8 cellular contexts compared by ENCODE assay signal in the genomic region with DNA sequence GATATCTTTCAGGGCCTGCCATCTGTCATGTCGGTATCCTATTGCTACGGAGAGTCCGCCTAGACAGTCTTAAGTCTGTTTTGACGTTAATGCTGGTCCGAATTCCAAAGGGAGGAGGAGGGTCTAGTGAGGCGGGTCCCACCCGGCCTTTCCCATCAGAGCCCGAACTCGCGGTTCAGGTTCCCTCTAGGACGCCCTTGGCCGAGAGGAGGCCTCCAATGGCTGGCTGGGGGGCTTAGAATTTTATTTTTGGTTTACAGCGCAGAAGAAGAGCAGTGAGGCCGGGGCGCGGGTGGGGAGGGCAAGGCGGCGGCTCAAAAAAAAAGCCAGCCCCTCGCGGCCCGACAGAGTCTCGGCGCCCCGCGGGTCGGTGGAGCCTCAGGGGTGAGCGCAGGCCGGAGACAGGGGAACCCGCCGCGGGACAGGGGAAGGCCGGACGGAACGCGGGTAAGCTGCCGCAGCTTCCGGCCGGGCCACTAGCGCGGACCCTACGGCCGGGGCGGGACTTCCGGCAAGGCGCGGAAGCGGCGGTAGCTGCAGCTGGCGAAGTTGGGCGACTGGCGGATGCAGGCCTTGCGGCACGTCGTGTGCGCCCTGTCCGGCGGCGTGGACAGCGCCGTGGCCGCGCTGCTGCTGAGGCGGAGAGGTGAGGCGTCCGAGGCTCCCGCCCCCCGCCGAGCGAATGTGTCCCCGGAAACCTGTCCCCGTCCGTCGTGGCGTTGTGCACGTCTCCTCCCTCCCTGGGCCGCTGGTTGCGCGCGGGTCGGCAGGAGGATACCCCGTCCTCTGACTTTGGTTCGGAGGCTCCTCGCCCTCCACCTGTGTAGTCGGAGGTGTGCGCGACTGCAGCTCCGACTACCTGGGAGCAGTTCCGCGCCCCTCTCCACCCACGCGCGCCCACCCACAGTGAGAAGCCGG. TPM values are rescaled to one million over a fixed set of nuclear protein-coding genes. Genes with fewer than 3 reads are reported as not detected.
DNase-seq lines count a peak whose midpoint lies in the region; ATAC-seq and TF ChIP-seq lines count a peak whose summit lies in the region.

A gene with protein sequence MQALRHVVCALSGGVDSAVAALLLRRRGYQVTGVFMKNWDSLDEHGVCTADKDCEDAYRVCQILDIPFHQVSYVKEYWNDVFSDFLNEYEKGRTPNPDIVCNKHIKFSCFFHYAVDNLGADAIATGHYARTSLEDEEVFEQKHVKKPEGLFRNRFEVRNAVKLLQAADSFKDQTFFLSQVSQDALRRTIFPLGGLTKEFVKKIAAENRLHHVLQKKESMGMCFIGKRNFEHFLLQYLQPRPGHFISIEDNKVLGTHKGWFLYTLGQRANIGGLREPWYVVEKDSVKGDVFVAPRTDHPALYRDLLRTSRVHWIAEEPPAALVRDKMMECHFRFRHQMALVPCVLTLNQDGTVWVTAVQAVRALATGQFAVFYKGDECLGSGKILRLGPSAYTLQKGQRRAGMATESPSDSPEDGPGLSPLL (plus strand): TSS at position 514 of the 918 bp plus-strand sequence. CDS start 51 bp downstream, at position 565.

- H3K4me1 ChIP-seq in Caco-2 (peaks cover 23% of the 10 kb centered on the region), HUES6 (ENCODE audit: control insufficient read depth, insufficient read depth, low read length) (peaks cover 14% of the 10 kb centered on the region; the same call in 1 of the 2 replicates)

- intact Hi-C loops in Caco-2 (cut with micrococcal nuclease; ENCODE audit: unreplicated experiment): no loop called here
- intact Hi-C loops in activated T-helper 2 cell treated with anti-CD3 and anti-CD28 coated beads, Interferon-gamma antibody, Interleukin-2, Interleukin-4, amounts not matched to agents 10 μg/mL and 5 μg/mL and 100 μg/mL, durations not matched to agents 14 hours and 24 hours and 36 hours (cut with micrococcal nuclease): no loop called here

- peak within 1 kb of the TSS; percentile 78 for H3K4me3 Mint-ChIP-seq in Caco-2 (ENCODE audit: unreplicated experiment)
- peak within 1 kb of the TSS; percentile 94 for H3K4me3 Mint-ChIP-seq in activated T-helper 2 cell treated with anti-CD3 and anti-CD28 coated beads, Interferon-gamma antibody, Interleukin-2, Interleukin-4, amounts not matched to agents 10 μg/mL and 5 μg/mL and 100 μg/mL, durations not matched to agents 14 hours and 24 hours and 36 hours (ENCODE audit: low read depth)
- peak within 1 kb of the TSS; percentile 86 for H3K4me3 Mint-ChIP-seq in natural killer cell treated with Interleukin-12 subunit alpha and Interleukin-12 subunit beta and Interleukin-15 and Interleukin-18, amount 100 ng/mL, for 72 hours

- peaks cover 32% of the 10 kb centered on the region for H3K4me1 Mint-ChIP-seq in Caco-2 (ENCODE audit: low read depth, unreplicated experiment)
- H3K4me1 Mint-ChIP-seq in activated T-helper 2 cell treated with anti-CD3 and anti-CD28 coated beads, Interferon-gamma antibody, Interleukin-2, Interleukin-4, amounts not matched to agents 10 μg/mL and 5 μg/mL and 100 μg/mL, durations not matched to agents 14 hours and 24 hours and 36 hours (ENCODE audit: low read depth): peaks cover 26% of the 10 kb centered on the region
- H3K4me1 Mint-ChIP-seq in natural killer cell treated with Interleukin-12 subunit alpha and Interleukin-12 subunit beta and Interleukin-15 and Interleukin-18, amount 100 ng/mL, for 72 hours (ENCODE audit: low read depth in 2 of 2): peaks cover 30 to 35% of the 10 kb centered on the region in 2 donors

- DNase-seq in Caco-2: peak; percentile 80 to 89
- DNase-seq in RPMI7951 (ENCODE audit: low read depth): peak; percentile 82
- DNase-seq in activated T-helper 2 cell treated with anti-CD3 and anti-CD28 coated beads, Interferon-gamma antibody, Interleukin-2, Interleukin-4, amounts not matched to agents 10 μg/mL and 5 μg/mL and 100 μg/mL, durations not matched to agents 14 hours and 24 hours and 36 hours (ENCODE audit: low spot score): peak; percentile 72
- DNase-seq in fibroblast of pulmonary artery (ENCODE audit: low read depth): peak; percentile 89
- DNase-seq in natural killer cell treated with Interleukin-12 subunit alpha and Interleukin-12 subunit beta and Interleukin-15 and Interleukin-18, amount 100 ng/mL, for 72 hours (ENCODE audit: low spot score): peak; percentile 92
- peak; percentile 70 for DNase-seq in stimulated activated naive CD4-positive, alpha-beta T cell treated with Interleukin-2 at 50 U/mL for 16 hours (lab: John Stamatoyannopoulos, UW)

- CTCF ChIA-PET in Caco-2 (lab: Charles Lee): interaction anchor here (0.5 to 1.1 kb wide), 5 partner anchors 32 to 213 kb away, joined by 3 to 6 read pairs (median 3); a partner anchor contains a TSS

- H3K27ac Mint-ChIP-seq in Caco-2 (ENCODE audit: unreplicated experiment): peak within 1 kb of the TSS; percentile 97
- H3K27ac Mint-ChIP-seq in activated T-helper 2 cell treated with anti-CD3 and anti-CD28 coated beads, Interferon-gamma antibody, Interleukin-2, Interleukin-4, amounts not matched to agents 10 μg/mL and 5 μg/mL and 100 μg/mL, durations not matched to agents 14 hours and 24 hours and 36 hours: peak within 1 kb of the TSS; percentile 96
- H3K27ac Mint-ChIP-seq in natural killer cell treated with Interleukin-12 subunit alpha and Interleukin-12 subunit beta and Interleukin-15 and Interleukin-18, amount 100 ng/mL, for 72 hours: peak within 1 kb of the TSS; percentile 80 to 96

- no peaks in the 10 kb centered on the region for H3K9me3 ChIP-seq in Caco-2
- H3K9me3 ChIP-seq in HUES6 (ENCODE audit: control insufficient read depth, insufficient read depth, low read depth, low read length): no peaks in the 10 kb centered on the region

- peak within 1 kb of the TSS; percentile 96 for H3K27ac ChIP-seq in HUES6 (ENCODE audit: low read depth, low read length)

- peak; percentile 60 for ATAC-seq in GM21367 (IDR thresholded peaks at IDR 0.05; ENCODE audit: unreplicated experiment)
- ATAC-seq in natural killer cell treated with Interleukin-12 subunit alpha and Interleukin-12 subunit beta and Interleukin-15 and Interleukin-18, amount 100 ng/mL, for 72 hours: peak; percentile 95 to 96

- H3K27me3 ChIP-seq in Caco-2 (replicated peaks; ENCODE audit: control insufficient read depth, insufficient read depth, low read length) (no peaks in the 10 kb centered on the region), HUES6 (ENCODE audit: control insufficient read depth, insufficient read depth, low read length) (no peaks in the 10 kb centered on the region)

- H3K4me3 ChIP-seq in Caco-2 (ENCODE audit: low read depth, low read length): peak within 1 kb of the TSS; percentile 82
- H3K4me3 ChIP-seq in HUES6 (ENCODE audit: low read depth, low read length): peak within 1 kb of the TSS; percentile 92
- H3K4me3 ChIP-seq in fibroblast of pulmonary artery (replicated peaks; ENCODE audit: low read depth, low read length): peak within 1 kb of the TSS; percentile 88

- 0 out of 2 replicates have a peak, but pooled peaks cover 3% of the 10 kb centered on the region for H3K36me3 ChIP-seq in Caco-2 (ENCODE audit: control insufficient read depth, insufficient read depth, low read length)
- peaks cover 56% of the 10 kb centered on the region for H3K36me3 ChIP-seq in HUES6 (ENCODE audit: control insufficient read depth, insufficient read depth, low read length)

- POLR2A ChIA-PET in Caco-2 (lab: Charles Lee): interaction anchor here (0.9 kb wide), 1 partner anchor 15 kb away, joined by 3 read pairs; no protein-coding TSS in a partner anchor

- H3K27me3 Mint-ChIP-seq in Caco-2 (ENCODE audit: insufficient read depth, unreplicated experiment): no peaks in the 10 kb centered on the region
- H3K27me3 Mint-ChIP-seq in activated T-helper 2 cell treated with anti-CD3 and anti-CD28 coated beads, Interferon-gamma antibody, Interleukin-2, Interleukin-4, amounts not matched to agents 10 μg/mL and 5 μg/mL and 100 μg/mL, durations not matched to agents 14 hours and 24 hours and 36 hours (ENCODE audit: low read depth): no peaks in the 10 kb centered on the region
- H3K27me3 Mint-ChIP-seq in natural killer cell treated with Interleukin-12 subunit alpha and Interleukin-12 subunit beta and Interleukin-15 and Interleukin-18, amount 100 ng/mL, for 72 hours: no peaks in the 10 kb centered on the region

- peak within 1 kb of the TSS; percentile 92 for H3K9ac ChIP-seq in HUES6 (ENCODE audit: low read length)

- BruUV-seq in Caco-2 (replicated peaks; lab: Mats Ljungman, UMichigan): TSS peak; percentile 84

- peaks cover 85% of the 10 kb centered on the region for H3K36me3 Mint-ChIP-seq in Caco-2 (ENCODE audit: insufficient read depth, unreplicated experiment)
- H3K36me3 Mint-ChIP-seq in activated T-helper 2 cell treated with anti-CD3 and anti-CD28 coated beads, Interferon-gamma antibody, Interleukin-2, Interleukin-4, amounts not matched to agents 10 μg/mL and 5 μg/mL and 100 μg/mL, durations not matched to agents 14 hours and 24 hours and 36 hours (ENCODE audit: low read depth): peaks cover 62% of the 10 kb centered on the region
- peaks cover 16% of the 10 kb centered on the region for H3K36me3 Mint-ChIP-seq in natural killer cell treated with Interleukin-12 subunit alpha and Interleukin-12 subunit beta and Interleukin-15 and Interleukin-18, amount 100 ng/mL, for 72 hours

- no peaks in the 10 kb centered on the region for H3K9me3 Mint-ChIP-seq in Caco-2 (ENCODE audit: unreplicated experiment)
- H3K9me3 Mint-ChIP-seq in activated T-helper 2 cell treated with anti-CD3 and anti-CD28 coated beads, Interferon-gamma antibody, Interleukin-2, Interleukin-4, amounts not matched to agents 10 μg/mL and 5 μg/mL and 100 μg/mL, durations not matched to agents 14 hours and 24 hours and 36 hours: no peaks in the 10 kb centered on the region
- H3K9me3 Mint-ChIP-seq in natural killer cell treated with Interleukin-12 subunit alpha and Interleukin-12 subunit beta and Interleukin-15 and Interleukin-18, amount 100 ng/mL, for 72 hours: no peaks in the 10 kb centered on the region

- TF ChIP-seq CTCF in Caco-2 (IDR thresholded peaks at IDR 0.05; ENCODE audit: insufficient read depth in 1 of 2, low read depth in 1 of 2, low read length in 1 of 2, severe bottlenecking in 1 of 2, unreplicated experiment in 1 of 2) (no peak), fibroblast of pulmonary artery (IDR thresholded peaks at IDR 0.05; ENCODE audit: low read length, missing control alignments) (no peak)

RNA-seq across cellular contexts. Expression of the gene that starts here (rescaled TPM):
- total RNA-seq in Caco-2 (2022): 73.9 and 78.4 TPM in 2 replicates
- 30.3 and 32.3 TPM in 2 replicates for total RNA-seq in RPMI7951 (2014; rRNA removed; shearing (Covaris generic))
- 74.1 and 76.0 TPM in 2 replicates for total RNA-seq in activated T-helper 2 cell treated with anti-CD3 and anti-CD28 coated beads, Interferon-gamma antibody, Interleukin-2, Interleukin-4, amounts not matched to agents 10 μg/mL and 5 μg/mL and 100 μg/mL, durations not matched to agents 14 hours and 24 hours and 36 hours
- 100 to 1,000 TPM in 1 of 2 donors, 10 to 100 TPM in 1; 72.7 to 135 TPM for total RNA-seq in natural killer cell treated with Interleukin-12 subunit alpha and Interleukin-12 subunit beta and Interleukin-15 and Interleukin-18, amount 100 ng/mL, for 72 hours

Comparison
In these comparisons a context has a peak if more than half of its experiments do, and no peak if none do; other contexts are left out.
1. Peak in every context shown above with its lines: DNase-seq, ATAC-seq, H3K4me3 ChIP-seq and H3K27ac ChIP-seq.